ENCODE assay signal across 23 cellular contexts in genomic region chr3:54243960-54244359, GRCh38.
DNase-seq lines count a peak whose midpoint lies in the region; ATAC-seq and TF ChIP-seq lines count a peak whose summit lies in the region.
"Had no signal": no experiment of that assay in that cellular context is flagged by ENCODE, and none has a peak within 500 bp of the region (broad histone marks: within the 10 kb centered on the region; RNA-seq: fewer than 3 reads in every experiment).

No MANE protein-coding gene starts in this region.

- H3K36me3 Mint-ChIP-seq in WTC11, result no peaks in the 10 kb centered on the region; the same call in 1 of the 2 replicates
- H3K36me3 Mint-ChIP-seq: natural killer cell had no signal

- H3K4me1 ChIP-seq in ACC112 (ENCODE audit: control insufficient read depth, insufficient read depth, low read length, unreplicated experiment) (no peaks in the 10 kb centered on the region), lower lobe of right lung (no peaks in the 10 kb centered on the region)
- H3K4me1 ChIP-seq: BLaER1 treated with 17β-estradiol and CSF1 and Interleukin-3, amounts not matched to agents 10 nM and 100 nM; Caco-2; upper lobe of left lung had no signal

- no peaks in the 10 kb centered on the region for H3K27me3 Mint-ChIP-seq in WTC11 (ENCODE audit: low read depth)
- H3K27me3 Mint-ChIP-seq: activated CD4-positive, alpha-beta T cell treated with anti-CD3 and anti-CD28 coated beads, Interleukin-2, amount 10 ng/mL, durations not matched to agents 24 days and 14 days; activated T-cell treated with anti-CD3 and anti-CD28 coated beads, Interleukin-2, amount 50 U/mL, for 24 hours had no signal

- peaks cover 23% of the 10 kb centered on the region for H3K4me1 Mint-ChIP-seq in WTC11
- H3K4me1 Mint-ChIP-seq: activated CD4-positive, alpha-beta T cell treated with anti-CD3 and anti-CD28 coated beads, Interleukin-2, amount 10 ng/mL, durations not matched to agents 24 days and 14 days; natural killer cell had no signal

- peak overlapping the region; percentile 17 for H2AFZ ChIP-seq in ACC112 (ENCODE audit: low read length, unreplicated experiment)

- CTCF ChIA-PET in WTC11 (lab: Charles Lee) (interaction anchor here (1.4 kb wide), 1 partner anchor 305 kb away, joined by 3 read pairs; no protein-coding TSS in a partner anchor), RWPE1 (lab: Yijun Ruan, JAX) (no interaction called here)

- no peak overlapping the region for H3K27ac ChIP-seq in ACC112 (ENCODE audit: low read depth, low read length)
- H3K27ac ChIP-seq in lower lobe of right lung, result no peak overlapping the region
- H3K27ac ChIP-seq in RWPE1, result no peak overlapping the region
- H3K27ac ChIP-seq: BLaER1 treated with 17β-estradiol and CSF1 and Interleukin-3, amounts not matched to agents 10 nM and 100 nM; ovary; upper lobe of left lung had no signal

- no peak overlapping the region for H3K4me3 Mint-ChIP-seq in WTC11
- H3K4me3 Mint-ChIP-seq: activated CD4-positive, alpha-beta T cell treated with anti-CD3 and anti-CD28 coated beads, Interleukin-2, amount 10 ng/mL, durations not matched to agents 24 days and 14 days; activated T-cell treated with anti-CD3 and anti-CD28 coated beads, Interleukin-2, amount 50 U/mL, for 24 hours; H9; natural killer cell had no signal

- POLR2A ChIA-PET in WTC11 (lab: Charles Lee) (no interaction called here), RWPE1 (lab: Yijun Ruan, JAX; ENCODE audit: low non-redundant PET) (no interaction called here)

- peaks cover 13% of the 10 kb centered on the region for H3K9me3 Mint-ChIP-seq in WTC11
- H3K9me3 Mint-ChIP-seq: activated CD4-positive, alpha-beta T cell treated with anti-CD3 and anti-CD28 coated beads, Interleukin-2, amount 10 ng/mL, durations not matched to agents 24 days and 14 days; activated T-cell treated with anti-CD3 and anti-CD28 coated beads, Interleukin-2, amount 50 U/mL, for 24 hours had no signal

- no peaks in the 10 kb centered on the region for H3K27me3 ChIP-seq in ACC112 (ENCODE audit: insufficient read depth, low read length)
- H3K27me3 ChIP-seq in lower lobe of right lung (ENCODE audit: low read depth), result no peaks in the 10 kb centered on the region
- H3K27me3 ChIP-seq: BLaER1 treated with 17β-estradiol and CSF1 and Interleukin-3, amounts not matched to agents 10 nM and 100 nM; ovary; upper lobe of left lung had no signal

- H3K27ac Mint-ChIP-seq in WTC11, result no peak overlapping the region
- H3K27ac Mint-ChIP-seq: activated CD4-positive, alpha-beta T cell treated with anti-CD3 and anti-CD28 coated beads, Interleukin-2, amount 10 ng/mL, durations not matched to agents 24 days and 14 days; activated T-cell treated with anti-CD3 and anti-CD28 coated beads, Interleukin-2, amount 50 U/mL, for 24 hours; H9; natural killer cell had no signal

- H3K9me3 ChIP-seq in lower lobe of right lung, result no peaks in the 10 kb centered on the region
- H3K9me3 ChIP-seq: Caco-2, ovary, SK-N-SH, upper lobe of left lung had no signal

- no peaks in the 10 kb centered on the region for H3K79me2 ChIP-seq in ACC112 (ENCODE audit: control insufficient read depth, insufficient read depth, low read length, unreplicated experiment)

- H3K36me3 ChIP-seq in ACC112 (ENCODE audit: insufficient read depth, low read length) (no peaks in the 10 kb centered on the region), lower lobe of right lung (no peaks in the 10 kb centered on the region)
- H3K36me3 ChIP-seq: BLaER1 treated with 17β-estradiol and CSF1 and Interleukin-3, amounts not matched to agents 10 nM and 100 nM; ovary; upper lobe of left lung had no signal

- DNase-seq in LNCaP clone FGC (ENCODE audit: low read depth) (no peak), WTC11 (ENCODE audit: low spot score) (no peak), lower lobe of right lung (no peak), RWPE1 (ENCODE audit: low spot score) (no peak), NCI-H1048 (lab: John Stamatoyannopoulos, UW) (no peak)
- DNase-seq in activated effector memory CD4-positive, alpha-beta T cell treated with anti-CD3 and anti-CD28 coated beads, Interleukin-2, amount 50 U/mL, for 16 hours, result no peak
- DNase-seq: activated CD4-positive, alpha-beta T cell treated with anti-CD3 and anti-CD28 coated beads, Interleukin-2, amount 10 ng/mL, durations not matched to agents 24 days and 14 days; activated gamma-delta T cell treated with Interleukin-2 at 50 U/mL for 16 hours; activated T-cell treated with anti-CD3 and anti-CD28 coated beads, Interleukin-2, amount 50 U/mL, for 24 hours; Caco-2; central memory CD4-positive, alpha-beta T cell; GF-D8; H9; natural killer cell; NCI-H1436 treated with DMSO at 0.1 percent for 48 hours; ovary; retina; SK-N-SH; T-helper 2 cell; upper lobe of left lung had no signal

- ATAC-seq in WTC11 (0 out of 2 replicates have a peak, but pooled peaks have one; percentile 20), lower lobe of right lung (peak in 1 of 2 donors; percentile 39), HG02571 (IDR thresholded peaks at IDR 0.05; ENCODE audit: unreplicated experiment) (no peak)
- ATAC-seq: natural killer cell had no signal

- intact Hi-C loops in lower lobe of right lung (cut with DNase I), result no loop called here

- peak overlapping the region; percentile 72 for H3K4me3 ChIP-seq in ACC112 (ENCODE audit: low read depth, low read length)
- peak overlapping the region; percentile 46; the same call in 1 of the 2 replicates for H3K4me3 ChIP-seq in LNCaP clone FGC (ENCODE audit: low read depth, low read length)
- peak overlapping the region; percentile 29 for H3K4me3 ChIP-seq in lower lobe of right lung
- H3K4me3 ChIP-seq: BLaER1 treated with 17β-estradiol and CSF1 and Interleukin-3, amounts not matched to agents 10 nM and 100 nM had no signal

- TF ChIP-seq CTCF in LNCaP clone FGC (IDR thresholded peaks at IDR 0.05; ENCODE audit: control insufficient read depth, extremely low read depth, insufficient read depth) (no peak), WTC11 (IDR thresholded peaks at IDR 0.05) (no peak), lower lobe of right lung (IDR thresholded peaks at IDR 0.05) (no peak), RWPE1 (conservative IDR thresholded peaks at IDR 0.05; ENCODE audit: low read depth) (no peak)

TF ChIP-seq in WTC11, 78 proteins besides CTCF, POLR2A, EP300 and RAD21:
- no peak for TF ChIP-seq KAT7 (CRISPR knock-in tag; IDR thresholded peaks at IDR 0.05; ENCODE audit: borderline replicate concordance)
- TF ChIP-seq ERG (CRISPR knock-in tag; IDR thresholded peaks at IDR 0.05), result no peak
- TF ChIP-seq ATF3 (CRISPR knock-in tag; conservative IDR thresholded peaks at IDR 0.05), result no peak
- TF ChIP-seq NFE2L1 (CRISPR knock-in tag; IDR thresholded peaks at IDR 0.05), result no peak
- no peak for TF ChIP-seq NR1H2 (CRISPR knock-in tag; IDR thresholded peaks at IDR 0.05)
- no peak for TF ChIP-seq IRF2 (CRISPR knock-in tag; IDR thresholded peaks at IDR 0.05; ENCODE audit: borderline replicate concordance, low read depth)
